Comparison of ENCODE assay signal across 8 cellular contexts in genomic region chr17:34981538-34982241, GRCh38. TPM values are rescaled to one million over a fixed set of nuclear protein-coding genes. Genes with fewer than 3 reads are reported as not detected.
DNase-seq lines count a peak whose midpoint lies in the region; TF ChIP-seq lines count a peak whose summit lies in the region.

No MANE protein-coding gene starts in this region.

- H3K27me3 Mint-ChIP-seq in nephron (ENCODE audit: low read depth) = no peaks in the 10 kb centered on the region

- H3K27ac Mint-ChIP-seq in nephron = peak overlapping the region; percentile 98 to 99 (median 99)

- no peaks in the 10 kb centered on the region for H3K9me3 Mint-ChIP-seq in nephron

- TF ChIP-seq CTCF in nephron (IDR thresholded peaks at IDR 0.05; ENCODE audit: unreplicated experiment in 3 of 3) = no peak

- H3K4me1 Mint-ChIP-seq in nephron = peaks cover 40% of the 10 kb centered on the region

- peak overlapping the region; percentile 89 to 96 (median 91) for H3K4me3 Mint-ChIP-seq in nephron

- H3K36me3 Mint-ChIP-seq in nephron (ENCODE audit: low read depth) = peaks cover 28% of the 10 kb centered on the region

- DNase-seq in NCI-H2171 treated with DMSO at 0.1 percent for 48 hours (lab: John Stamatoyannopoulos, UW) (peak; percentile 31), NCI-H2171 (lab: John Stamatoyannopoulos, UW) (no peak), NCI-H748 (lab: John Stamatoyannopoulos, UW; ENCODE audit: unreplicated experiment) (peak; percentile 61), dermis blood vessel endothelial cell (peak; percentile 64), LoVo (ENCODE audit: low spot score) (no peak)
- no peak for DNase-seq in activated CD4-positive, CD25-positive, alpha-beta regulatory T cell treated with anti-CD3 and anti-CD28 coated beads, Interleukin-2, amount 50 U/mL, for 72 hours
- no peak for DNase-seq in effector CD8-positive, alpha-beta T cell (lab: John Stamatoyannopoulos, UW)

RNA-seq across cellular contexts. Expression of gene LIG3, which starts 1.4 kb away (rescaled TPM):
- total RNA-seq in dermis blood vessel endothelial cell = 23.1 and 37.8 TPM in 2 replicates

RNA-seq across cellular contexts. Expression of gene ZNF830, which starts 20.4 kb away (rescaled TPM):
- 15.0 and 17.5 TPM in 2 replicates for total RNA-seq in dermis blood vessel endothelial cell

RNA-seq across cellular contexts. Expression of gene CCT6B, which starts 20.4 kb away (rescaled TPM):
- 0.28 and 1.4 TPM in 2 replicates for total RNA-seq in dermis blood vessel endothelial cell

Comparison
In these comparisons a context has a peak if more than half of its experiments do, and no peak if none do; other contexts are left out.
1. DNase-seq: peak in NCI-H2171 treated with DMSO at 0.1 percent for 48 hours (single experiment), NCI-H748 (single experiment) and dermis blood vessel endothelial cell (single experiment); none in NCI-H2171 (single experiment), activated CD4-positive, CD25-positive, alpha-beta regulatory T cell treated with anti-CD3 and anti-CD28 coated beads, Interleukin-2, amount 50 U/mL, for 72 hours (single experiment), effector CD8-positive, alpha-beta T cell (single experiment) and LoVo (single experiment).